In genomic region chr5:158283341-158283740, GRCh38 we compare ENCODE assay signal across 18 cellular contexts.
DNase-seq lines count a peak whose midpoint lies in the region; ATAC-seq and TF ChIP-seq lines count a peak whose summit lies in the region.
"Had no signal": no experiment of that assay in that cellular context is flagged by ENCODE, and none has a peak within 500 bp of the region (broad histone marks: within the 10 kb centered on the region; RNA-seq: fewer than 3 reads in every experiment).

No MANE protein-coding gene starts in this region.

- no peak overlapping the region for H3K9ac ChIP-seq in OCI-LY1 (ENCODE audit: low read length)
- H3K9ac ChIP-seq: KMS-11 had no signal

- intact Hi-C loops in left cardiac atrium (cut with DNase I) (no loop called here), natural killer cell (cut with micrococcal nuclease) (no loop called here)

- no peaks in the 10 kb centered on the region for H4K20me1 ChIP-seq in OCI-LY1 (ENCODE audit: insufficient read depth, low read length)

- no peaks in the 10 kb centered on the region for H3K9me3 ChIP-seq in OCI-LY1 (ENCODE audit: low read length)
- H3K9me3 ChIP-seq: A549 had no signal

- no peaks in the 10 kb centered on the region for H3K79me2 ChIP-seq in OCI-LY1 (ENCODE audit: insufficient read depth, low read length)

- no peak for TF ChIP-seq CTCF in OCI-LY1 (IDR thresholded peaks at IDR 0.05; ENCODE audit: low read length)
- no peak for TF ChIP-seq CTCF in nephron (IDR thresholded peaks at IDR 0.05; ENCODE audit: unreplicated experiment in 3 of 3)
- no peak for TF ChIP-seq CTCF in foreskin keratinocyte (conservative IDR thresholded peaks at IDR 0.05)
- TF ChIP-seq CTCF in natural killer cell (IDR thresholded peaks at IDR 0.05), result no peak

- H3K4me1 ChIP-seq in OCI-LY1 (ENCODE audit: insufficient read depth, low read length, severe bottlenecking) (peaks cover 23% of the 10 kb centered on the region), foreskin keratinocyte (no peaks in the 10 kb centered on the region)
- H3K4me1 ChIP-seq: A549, Caco-2 had no signal

- H3K4me3 ChIP-seq in OCI-LY1 (ENCODE audit: low read depth, low read length, poor library complexity, severe bottlenecking), result no peak overlapping the region
- H3K4me3 ChIP-seq: A549, GM12878 had no signal

- H3K27ac Mint-ChIP-seq in nephron, result peak overlapping the region in 2 of 3 experiments; percentile 18 to 29
- no peak overlapping the region for H3K27ac Mint-ChIP-seq in natural killer cell
- H3K27ac Mint-ChIP-seq: B cell; CD4-positive, alpha-beta T cell; H9 had no signal

- no peaks in the 10 kb centered on the region for H3K27me3 ChIP-seq in OCI-LY1 (ENCODE audit: insufficient read depth, low read length)
- no peaks in the 10 kb centered on the region for H3K27me3 ChIP-seq in foreskin keratinocyte

- H3K36me3 ChIP-seq in OCI-LY1 (ENCODE audit: insufficient read depth, low read length), result no peaks in the 10 kb centered on the region

- no peak overlapping the region for H3K4me2 ChIP-seq in OCI-LY1 (ENCODE audit: low read length)
- H3K4me2 ChIP-seq: A549, KMS-11 had no signal

- no peaks in the 10 kb centered on the region for H3K27me3 Mint-ChIP-seq in nephron (ENCODE audit: low read depth)
- no peaks in the 10 kb centered on the region for H3K27me3 Mint-ChIP-seq in natural killer cell (ENCODE audit: low read depth in 2 of 2)
- H3K27me3 Mint-ChIP-seq: B cell; CD4-positive, alpha-beta T cell had no signal

- no peaks in the 10 kb centered on the region for H3F3A ChIP-seq in OCI-LY1 (ENCODE audit: insufficient read depth, low read length)

- H3K9me3 Mint-ChIP-seq in nephron (peaks cover 9% of the 10 kb centered on the region), natural killer cell (no peaks in the 10 kb centered on the region)
- H3K9me3 Mint-ChIP-seq: CD4-positive, alpha-beta T cell; H9 had no signal

- H3K36me3 Mint-ChIP-seq in nephron (ENCODE audit: low read depth) (no peaks in the 10 kb centered on the region), natural killer cell (no peaks in the 10 kb centered on the region)

- H3K27ac ChIP-seq in OCI-LY1 (ENCODE audit: low read depth, low read length, poor library complexity, severe bottlenecking), result peak overlapping the region; percentile 59
- no peak overlapping the region for H3K27ac ChIP-seq in foreskin keratinocyte
- H3K27ac ChIP-seq: 22Rv1, A549, C4-2B, KMS-11 had no signal

- H3K4me1 Mint-ChIP-seq in nephron, result peaks cover 10% of the 10 kb centered on the region
- no peaks in the 10 kb centered on the region for H3K4me1 Mint-ChIP-seq in natural killer cell
- H3K4me1 Mint-ChIP-seq: B cell had no signal

- ATAC-seq in foreskin keratinocyte, result no peak
- no peak for ATAC-seq in left cardiac atrium
- ATAC-seq in natural killer cell, result no peak
- ATAC-seq: A549, GM12878 had no signal

- no peak overlapping the region for H2AFZ ChIP-seq in OCI-LY1 (ENCODE audit: low read length)

- peak; percentile 21 for DNase-seq in DMS 273 (lab: John Stamatoyannopoulos, UW; ENCODE audit: unreplicated experiment)
- no peak for DNase-seq in DMS 273 treated with DMSO at 0.1 percent for 48 hours (lab: John Stamatoyannopoulos, UW)
- no peak for DNase-seq in foreskin keratinocyte
- DNase-seq in left cardiac atrium, result no peak
- DNase-seq in natural killer cell, result no peak
- DNase-seq: Caco-2; CD4-positive, alpha-beta T cell; DMS79 treated with DMSO at 0.1 percent for 48 hours; EL; H9 had no signal

- H3K9me2 ChIP-seq in OCI-LY1 (ENCODE audit: low read depth, low read length), result no peaks in the 10 kb centered on the region

- no peak overlapping the region for H3K4me3 Mint-ChIP-seq in nephron
- no peak overlapping the region for H3K4me3 Mint-ChIP-seq in natural killer cell
- H3K4me3 Mint-ChIP-seq: B cell; CD4-positive, alpha-beta T cell; H9 had no signal

Comparison
In these comparisons a context has a peak if more than half of its experiments do, and no peak if none do; other contexts are left out.
1. H3K27ac Mint-ChIP-seq: peak in nephron (2 of 3); none in natural killer cell (0 of 2).